In genomic region chr15:34969340-34970097, GRCh38 we compare ENCODE assay signal across 8 cellular contexts. TPM values are rescaled to one million over a fixed set of nuclear protein-coding genes. Genes with fewer than 3 reads are reported as not detected.
DNase-seq lines count a peak whose midpoint lies in the region; ATAC-seq, FAIRE-seq and TF ChIP-seq lines count a peak whose summit lies in the region.

TSS of gene AQR (minus strand) at chr15:34969742. CDS start at chr15:34969613, 129 bp downstream.

- peak within 1 kb of the TSS; percentile 100 for H2AFZ ChIP-seq in keratinocyte (ENCODE audit: control insufficient read depth, low read length)

- H3K27ac ChIP-seq in keratinocyte (ENCODE audit: control insufficient read depth, insufficient read depth, low read length) = peak within 1 kb of the TSS; percentile 85

- peak within 1 kb of the TSS; percentile 91 to 100 (median 95) for H3K4me3 ChIP-seq in keratinocyte (ENCODE audit: control insufficient read depth in 2 of 3, extremely low read depth in 1 of 3, insufficient read depth in 2 of 3, low read depth in 1 of 3, low read length in 3 of 3)

- ATAC-seq in GM19035 (IDR thresholded peaks at IDR 0.05; ENCODE audit: unreplicated experiment) (peak; percentile 98), HG03354 (IDR thresholded peaks at IDR 0.05; ENCODE audit: poor library complexity, severe bottlenecking, unreplicated experiment) (peak; percentile 99)

- no peaks in the 10 kb centered on the region for H3K36me3 ChIP-seq in keratinocyte (ENCODE audit: control insufficient read depth in 2 of 2, extremely low read depth in 1 of 2, insufficient read depth in 2 of 2, low read length in 2 of 2)

- no peaks in the 10 kb centered on the region for H3K9me3 ChIP-seq in keratinocyte (ENCODE audit: control insufficient read depth, low read depth, low read length)

- H3K4me2 ChIP-seq in keratinocyte (ENCODE audit: control insufficient read depth, extremely low read depth, insufficient read depth, low read depth, low read length) = peak within 1 kb of the TSS; percentile 76

- FAIRE-seq in keratinocyte (lab: Jason Lieb, UNC) = peak; percentile 85

- no peaks in the 10 kb centered on the region for H3K9me1 ChIP-seq in keratinocyte (ENCODE audit: control insufficient read depth, extremely low read depth, insufficient read depth, low read length)

- peaks cover 45% of the 10 kb centered on the region for H3K79me2 ChIP-seq in keratinocyte (ENCODE audit: control insufficient read depth, insufficient read depth, low read length)

- peaks cover 3% of the 10 kb centered on the region for H3K4me1 ChIP-seq in keratinocyte (ENCODE audit: control insufficient read depth, extremely low read depth, insufficient read depth, low read length)

- H4K20me1 ChIP-seq in keratinocyte (ENCODE audit: control insufficient read depth, extremely low read depth, insufficient read depth, low read length) = no peaks in the 10 kb centered on the region

- H3K9ac ChIP-seq in keratinocyte (ENCODE audit: control insufficient read depth, extremely low read depth, insufficient read depth, low read length) = peak within 1 kb of the TSS; percentile 97

- DNase-seq in AML-193 (lab: John Stamatoyannopoulos, UW) (peak; percentile 93), NCI-H446 (lab: John Stamatoyannopoulos, UW) (peak; percentile 84 to 95), cerebellar cortex (ENCODE audit: low spot score) (peak; percentile 99), keratinocyte (ENCODE audit: low read depth, low spot score) (peak; percentile 69)
- DNase-seq in activated CD4-positive, CD25-positive, alpha-beta regulatory T cell treated with anti-CD3 and anti-CD28 coated beads, Interleukin-2, amount 50 U/mL, for 16 hours (ENCODE audit: low read depth, low spot score) = peak; percentile 80
- peak; percentile 72 to 79 for DNase-seq in stimulated activated CD4-positive, alpha-beta T cell treated with anti-CD3 and anti-CD28 coated beads, Interleukin-15, amount 100 ng/mL, for 1 hour (ENCODE audit: low read depth in 1 of 2, low spot score in 1 of 2)

- H3K27me3 ChIP-seq in keratinocyte (ENCODE audit: control insufficient read depth, extremely low read depth, insufficient read depth, low read length) = no peaks in the 10 kb centered on the region

- TF ChIP-seq CTCF in keratinocyte (optimal IDR thresholded peaks at IDR 0.05 in 1 of 3, IDR thresholded peaks at IDR 0.05 in 1 of 3, conservative IDR thresholded peaks at IDR 0.05 in 1 of 3; ENCODE audit: extremely low read depth in 1 of 3, insufficient read depth in 2 of 3, low read length in 3 of 3) = peak; percentile 81 to 90 (median 84)

- dilution Hi-C loops in keratinocyte (cut with MboI; ENCODE audit: extremely low pct_ligation_motif_present, low sequenced_read_pairs) = no loop called here

RNA-seq across cellular contexts. Expression of gene AQR, which starts in this region (rescaled TPM):
- 23.5 to 28.2 TPM (median 23.9 TPM) in 3 replicates for polyA plus RNA-seq in keratinocyte
- polyA plus RNA-seq in keratinocyte (2011; ENCODE audit: low read depth) = 9.4 TPM
- 9.5 and 23.3 TPM in 2 replicates for polyA plus RNA-seq in keratinocyte (2011; cell fraction: cytosol; rRNA removed)
- 35.8 and 46.1 TPM in 2 replicates for polyA plus RNA-seq in keratinocyte (2011; cell fraction: nucleus; rRNA removed)
- polyA plus RNA-seq in keratinocyte (2012; ENCODE audit: low replicate concordance) = 10.8 and 13.7 TPM in 2 replicates
- polyA minus RNA-seq in keratinocyte = 8.2 to 43.9 TPM (median 26.1 TPM) in 3 replicates
- polyA minus RNA-seq in keratinocyte (2011; cell fraction: cytosol; rRNA and poly(A)+ RNA removed) = 13.2 TPM
- polyA minus RNA-seq in keratinocyte (2011; cell fraction: nucleus; rRNA and poly(A)+ RNA removed) = 33.0 and 64.8 TPM in 2 replicates

Comparison
In these comparisons a context has a peak if more than half of its experiments do, and no peak if none do; other contexts are left out.
1. Peak in every context shown above with its lines: DNase-seq, ATAC-seq, H3K4me3 ChIP-seq and H3K27ac ChIP-seq.